ENCODE assay signal across 1 cellular context in the genomic region with DNA sequence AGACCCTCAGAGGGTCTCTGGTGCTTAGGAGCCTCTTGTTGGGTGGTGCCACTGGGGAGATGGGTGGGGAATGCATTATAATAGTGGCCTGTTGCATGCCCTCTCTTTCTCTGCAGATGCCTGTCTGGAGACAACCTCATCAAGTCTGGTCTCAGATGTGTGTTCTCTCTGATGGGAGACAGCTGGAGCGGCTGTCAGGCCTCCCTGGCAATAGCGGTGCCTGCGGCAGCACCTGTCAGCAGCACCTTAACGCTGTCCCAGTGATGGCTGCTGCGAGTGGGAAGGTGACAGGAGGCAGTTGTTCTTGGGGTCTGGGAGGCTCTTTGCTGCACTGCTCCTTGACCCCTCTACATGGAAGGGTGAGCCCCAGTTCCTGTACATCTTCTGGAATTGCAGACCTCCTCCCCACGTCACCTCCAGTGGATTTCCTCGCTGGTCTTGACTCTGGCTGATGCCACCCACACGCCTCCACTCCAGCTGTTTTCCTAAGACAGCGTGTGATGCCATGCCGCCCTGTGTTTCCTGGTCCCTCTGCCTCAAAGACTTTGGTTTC.
TF ChIP-seq lines count a peak whose summit lies in the region.

No MANE protein-coding gene starts in this region.

TF ChIP-seq in IMR-90, 13 proteins besides CTCF, POLR2A, EP300 and RAD21 (continued from another document):
- TF ChIP-seq USF2 (IDR thresholded peaks at IDR 0.05; ENCODE audit: low read depth, low read length) (no peak), RCOR1 (IDR thresholded peaks at IDR 0.05; ENCODE audit: insufficient replicate concordance, low read length) (no peak), FOS (IDR thresholded peaks at IDR 0.05; ENCODE audit: low read depth, low read length) (no peak), MAZ (IDR thresholded peaks at IDR 0.05; ENCODE audit: borderline replicate concordance, low read depth, low read length) (no peak), BHLHE40 (IDR thresholded peaks at IDR 0.05; ENCODE audit: low read depth, low read length) (no peak), NFE2L2 (IDR thresholded peaks at IDR 0.05; ENCODE audit: low read depth, low read length) (no peak), CEBPB (IDR thresholded peaks at IDR 0.05; ENCODE audit: low read depth, low read length) (no peak)
